9 cellular contexts compared by ENCODE assay signal in genomic region chr1:27427836-27428315, GRCh38. TPM values are rescaled to one million over a fixed set of nuclear protein-coding genes. Genes with fewer than 3 reads are reported as not detected.
DNase-seq lines count a peak whose midpoint lies in the region; ATAC-seq and TF ChIP-seq lines count a peak whose summit lies in the region.
"Had no signal": no experiment of that assay in that cellular context is flagged by ENCODE, and none has a peak within 500 bp of the region (broad histone marks: within the 10 kb centered on the region; RNA-seq: fewer than 3 reads in every experiment).

No MANE protein-coding gene starts in this region.

- H3K9me3 Mint-ChIP-seq in activated naive CD8-positive, alpha-beta T cell (ENCODE audit: low read depth) = no peaks in the 10 kb centered on the region

- H3K79me2 ChIP-seq in hepatocyte (peaks cover 77% of the 10 kb centered on the region), smooth muscle cell (ENCODE audit: low read depth) (peaks cover 69% of the 10 kb centered on the region)

- peak overlapping the region; percentile 64 for H3K4me2 ChIP-seq in hepatocyte
- H3K4me2 ChIP-seq in smooth muscle cell = no peak overlapping the region

- H3K4me1 ChIP-seq in HUES48 (ENCODE audit: control insufficient read depth, insufficient read depth, low read length) = peaks cover 38% of the 10 kb centered on the region
- H3K4me1 ChIP-seq in hepatocyte (ENCODE audit: insufficient read depth) = peaks cover 38% of the 10 kb centered on the region
- peaks cover 9% of the 10 kb centered on the region for H3K4me1 ChIP-seq in smooth muscle cell (ENCODE audit: low read depth)

- TF ChIP-seq CTCF in hepatocyte (IDR thresholded peaks at IDR 0.05; ENCODE audit: poor library complexity) = no peak
- no peak for TF ChIP-seq CTCF in smooth muscle cell (IDR thresholded peaks at IDR 0.05; ENCODE audit: borderline replicate concordance, insufficient read depth, poor library complexity, severe bottlenecking)

- H3K27ac ChIP-seq in HUES48 (ENCODE audit: low read depth, low read length) (peak overlapping the region; percentile 78), hepatocyte (peak overlapping the region; percentile 76), smooth muscle cell (ENCODE audit: low read depth) (peak overlapping the region; percentile 71)

- no peaks in the 10 kb centered on the region for H3K9me2 ChIP-seq in hepatocyte (replicated peaks; ENCODE audit: insufficient read depth)

- H3K9ac ChIP-seq in HUES48 (ENCODE audit: low read depth, low read length) (peak overlapping the region; percentile 4; the same call in 1 of the 2 replicates), smooth muscle cell (ENCODE audit: low read depth) (no peak overlapping the region)

- H4K20me1 ChIP-seq in hepatocyte (ENCODE audit: insufficient read depth, poor library complexity, severe bottlenecking) = peaks cover 22% of the 10 kb centered on the region
- peaks cover 81% of the 10 kb centered on the region for H4K20me1 ChIP-seq in smooth muscle cell (ENCODE audit: low read depth)

- H3K27me3 ChIP-seq in HUES48 (ENCODE audit: control insufficient read depth, insufficient read depth, low read length) (no peaks in the 10 kb centered on the region), hepatocyte (no peaks in the 10 kb centered on the region), smooth muscle cell (ENCODE audit: low read depth) (no peaks in the 10 kb centered on the region)

- H3K36me3 Mint-ChIP-seq in activated naive CD8-positive, alpha-beta T cell = peaks cover 11% of the 10 kb centered on the region

- 60% methylated on average over 2 of the region's 2 CpGs for WGBS in hepatocyte (ENCODE audit: low lambda C conversion rate, missing lambda C conversion rate)
- WGBS in smooth muscle cell (ENCODE audit: low lambda C conversion rate) = 69% methylated on average over 2 of the region's 2 CpGs

- H3K36me3 ChIP-seq in HUES48 (ENCODE audit: control insufficient read depth, insufficient read depth, low read length) (peaks cover 23% of the 10 kb centered on the region), hepatocyte (replicated peaks; ENCODE audit: insufficient read depth, low read depth) (no peaks in the 10 kb centered on the region), smooth muscle cell (ENCODE audit: low read depth) (no peaks in the 10 kb centered on the region)

- H3K27me3 Mint-ChIP-seq in activated naive CD8-positive, alpha-beta T cell = no peaks in the 10 kb centered on the region

- ATAC-seq in HG03571 (IDR thresholded peaks at IDR 0.05; ENCODE audit: unreplicated experiment) (no peak), GM18498 (IDR thresholded peaks at IDR 0.05; ENCODE audit: unreplicated experiment) (no peak)

- DNase-seq in hepatocyte (ENCODE audit: low spot score) (no peak), smooth muscle cell (lab: John Stamatoyannopoulos, UW; ENCODE audit: unreplicated experiment) (no peak), GM19240 (ENCODE audit: insufficient read length, low spot score) (no peak), DMS53 (lab: John Stamatoyannopoulos, UW) (no peak)

- peaks cover 71% of the 10 kb centered on the region for H3K4me1 Mint-ChIP-seq in activated naive CD8-positive, alpha-beta T cell (ENCODE audit: low read depth)

- peak overlapping the region; percentile 97 for H3K27ac Mint-ChIP-seq in activated naive CD8-positive, alpha-beta T cell

- H3K4me3 ChIP-seq in HUES48 (ENCODE audit: low read depth, low read length) (no peak overlapping the region), hepatocyte (no peak overlapping the region), smooth muscle cell (no peak overlapping the region)

- H3K4me3 Mint-ChIP-seq in activated naive CD8-positive, alpha-beta T cell = peak overlapping the region; percentile 82

- no peaks in the 10 kb centered on the region for H3F3A ChIP-seq in smooth muscle cell (ENCODE audit: low read depth)

- H2AFZ ChIP-seq in hepatocyte = no peak overlapping the region
- no peak overlapping the region for H2AFZ ChIP-seq in smooth muscle cell (ENCODE audit: low read depth)

- no peaks in the 10 kb centered on the region for H3K9me3 ChIP-seq in HUES48 (ENCODE audit: control insufficient read depth, insufficient read depth, low read length)
- no peaks in the 10 kb centered on the region for H3K9me3 ChIP-seq in hepatocyte (ENCODE audit: low read depth)
- H3K9me3 ChIP-seq in smooth muscle cell (replicated peaks; ENCODE audit: low read depth) = no peaks in the 10 kb centered on the region

RNA-seq across cellular contexts. Expression of gene GPR3, which starts 35.5 kb away (rescaled TPM):
- 0.32 and 0.47 TPM in 2 replicates for total RNA-seq in hepatocyte
- 1.5 and 2.2 TPM in 2 replicates for polyA plus RNA-seq in hepatocyte
- 2.7 and 3.9 TPM in 2 replicates for total RNA-seq in smooth muscle cell
- polyA plus RNA-seq in smooth muscle cell = 3.9 and 4.0 TPM in 2 replicates

RNA-seq across cellular contexts. Expression of gene CD164L2, which starts 44.7 kb away (rescaled TPM):
- total RNA-seq in hepatocyte (not detected in 2 replicates), smooth muscle cell (0.09 and 0.31 TPM in 2 replicates)
- polyA plus RNA-seq in hepatocyte (0.19 TPM in 1 of 2 replicates, not detected in the other), smooth muscle cell (0.45 TPM in 1 of 2 replicates, not detected in the other)
- total RNA-seq: G401 had no signal

RNA-seq across cellular contexts. Expression of gene FCN3, which starts 53.3 kb away (rescaled TPM):
- total RNA-seq in hepatocyte (not detected in 2 replicates), smooth muscle cell (not detected in 2 replicates)
- polyA plus RNA-seq in hepatocyte (not detected in 2 replicates), smooth muscle cell (0.69 TPM in 1 of 2 replicates, not detected in the other)
- total RNA-seq: G401 had no signal
